Comparison of ENCODE assay signal across 11 cellular contexts in genomic region chr21:20877976-20878375, GRCh38.
"Had no signal": no experiment of that assay in that cellular context is flagged by ENCODE, and none has a peak within 500 bp of the region (broad histone marks: within the 10 kb centered on the region; RNA-seq: fewer than 3 reads in every experiment).

No MANE protein-coding gene starts in this region.

- H3K9me3 ChIP-seq: HAP-1 had no signal

- H3K4me3 Mint-ChIP-seq: GM23338, H9, HFFc6 had no signal

- H3K4me1 ChIP-seq: HAP-1 had no signal

- DNase-seq: GM23248, GOT3, H7, H9, HCEC 1CT, HFFc6 had no signal

- ATAC-seq: GM23338, HCT116 had no signal

- H3K9me3 Mint-ChIP-seq: GM23338, H9 had no signal

- H3K27ac ChIP-seq: GM23248 had no signal

- H3K4me2 ChIP-seq: GM23338 had no signal

- FAIRE-seq: H1, H54 had no signal

- H2AFZ ChIP-seq: GM23248, GM23338 had no signal

- H3K4me3 ChIP-seq: GM23248, GM23338, HAP-1 had no signal

- H3K27ac Mint-ChIP-seq: GM23338, H9, HFFc6 had no signal

- H3K36me3 ChIP-seq: HAP-1 had no signal

- H3K9ac ChIP-seq: GM23248 had no signal
